ENCODE assay signal across 10 cellular contexts in the genomic region with DNA sequence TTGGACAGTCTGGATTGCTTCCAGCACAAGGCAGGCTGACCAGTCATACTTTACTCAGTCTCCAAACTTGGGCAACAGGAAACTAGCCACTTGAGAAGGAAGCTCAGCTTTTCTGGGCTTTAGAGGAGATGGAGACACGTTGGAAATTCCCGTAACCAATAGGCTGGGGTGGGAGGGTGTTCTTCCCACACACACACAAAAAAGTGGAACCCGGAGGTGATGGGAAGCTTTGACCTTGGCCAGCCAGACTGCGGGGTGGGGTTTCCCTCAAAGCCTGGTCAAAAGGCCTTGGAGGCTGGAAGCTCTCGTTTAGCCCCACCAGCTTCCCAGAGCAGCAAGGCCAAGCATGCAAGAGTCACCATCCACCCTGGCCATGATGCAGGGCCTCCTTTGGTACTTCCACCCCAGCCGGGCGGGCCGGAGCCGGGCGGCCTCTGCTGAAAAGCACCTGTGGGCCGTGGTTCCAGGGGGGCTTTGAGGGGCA.
A peak's percentile ranks its signal among the peaks of the same experiment; 100 is the strongest.
DNase-seq lines count a peak whose midpoint lies in the region; ATAC-seq and TF ChIP-seq lines count a peak whose summit lies in the region.
"Had no signal": no experiment of that assay in that cellular context is flagged by ENCODE, and none has a peak within 500 bp of the region (broad histone marks: within the 10 kb centered on the region; RNA-seq: fewer than 3 reads in every experiment).

No MANE protein-coding gene starts in this region.

- H3K27ac ChIP-seq in esophagus muscularis mucosa (replicated peaks in 1 of 4) (peak overlapping the region; percentile 69 to 88 (median 82)), urinary bladder (ENCODE audit: low read depth) (peak overlapping the region; percentile 12)

- TF ChIP-seq POLR2A in esophagus muscularis mucosa (IDR thresholded peaks at IDR 0.05; ENCODE audit: low read depth): no peak

- 82% methylated on average over 11 of the region's 11 CpGs for WGBS in esophagus muscularis mucosa
- WGBS in urinary bladder: 80% methylated on average over 11 of the region's 11 CpGs

- intact Hi-C loops in esophagus muscularis mucosa (cut with DNase I): no loop called here
- intact Hi-C loops in mucosa of descending colon (cut with DNase I, micrococcal nuclease): no loop called here

- H3K9ac ChIP-seq in adipocyte (ENCODE audit: low read length): no peak overlapping the region

- TF ChIP-seq EP300 in esophagus muscularis mucosa (IDR thresholded peaks at IDR 0.05): peak; percentile 36

- no peaks in the 10 kb centered on the region for H3K4me1 ChIP-seq in adipocyte (ENCODE audit: control insufficient read depth, insufficient read depth, low read length)
- peaks cover 24 to 37% (median 29%) of the 10 kb centered on the region in 4 donors for H3K4me1 ChIP-seq in esophagus muscularis mucosa
- H3K4me1 ChIP-seq in mucosa of descending colon (ENCODE audit: low read depth): no peaks in the 10 kb centered on the region
- no peaks in the 10 kb centered on the region for H3K4me1 ChIP-seq in urinary bladder (ENCODE audit: insufficient read depth)

- H3K9me3 ChIP-seq in adipocyte (ENCODE audit: control insufficient read depth, low read length) (no peaks in the 10 kb centered on the region), esophagus muscularis mucosa (no peaks in the 10 kb centered on the region), mucosa of descending colon (no peaks in the 10 kb centered on the region)

- H3K4me3 ChIP-seq in adipocyte (ENCODE audit: low read length): no peak overlapping the region
- no peak overlapping the region for H3K4me3 ChIP-seq in esophagus muscularis mucosa
- H3K4me3 ChIP-seq in mucosa of descending colon: no peak overlapping the region
- no peak overlapping the region for H3K4me3 ChIP-seq in urinary bladder (ENCODE audit: low read depth, low read length)

- no peak for TF ChIP-seq CTCF in esophagus muscularis mucosa (IDR thresholded peaks at IDR 0.05)
- no peak for TF ChIP-seq CTCF in mucosa of descending colon (IDR thresholded peaks at IDR 0.05)

- peaks cover 17% of the 10 kb centered on the region for H3K36me3 ChIP-seq in adipocyte (ENCODE audit: control insufficient read depth, insufficient read depth, low read length, severe bottlenecking)
- peaks cover 0 to 25% (median 16%) of the 10 kb centered on the region in 4 donors for H3K36me3 ChIP-seq in esophagus muscularis mucosa
- H3K36me3 ChIP-seq in mucosa of descending colon (ENCODE audit: low read depth): no peaks in the 10 kb centered on the region
- no peaks in the 10 kb centered on the region for H3K36me3 ChIP-seq in urinary bladder (ENCODE audit: insufficient read depth)

- H3K27me3 ChIP-seq in adipocyte (replicated peaks; ENCODE audit: control insufficient read depth, insufficient read depth, low read length) (no peaks in the 10 kb centered on the region), esophagus muscularis mucosa (no peaks in the 10 kb centered on the region)

- ATAC-seq in mucosa of descending colon (peak; percentile 14), HG03571 (IDR thresholded peaks at IDR 0.05; ENCODE audit: unreplicated experiment) (no peak)

- DNase-seq in adipocyte (ENCODE audit: low read depth) (peak; percentile 39), esophagus muscularis mucosa (ENCODE audit: extremely low spot score) (peak; percentile 39), mucosa of descending colon (no peak), NCI-H2227 treated with DMSO at 0.1 percent for 48 hours (lab: John Stamatoyannopoulos, UW) (no peak), pons (ENCODE audit: low spot score) (no peak)
- DNase-seq: effector CD4-positive, alpha-beta T cell; stimulated activated CD4-positive, alpha-beta T cell treated with anti-CD3 and anti-CD28 coated beads, Interleukin-12 subunit alpha, Interleukin-12 subunit beta, amount 100 ng/mL, for 4 hours; stimulated activated naive CD4-positive, alpha-beta T cell treated with Interleukin-2 at 50 U/mL for 16 hours had no signal

Comparison
In these comparisons a context has a peak if more than half of its experiments do, and no peak if none do; other contexts are left out.
1. DNase-seq: peak in adipocyte (single experiment) and esophagus muscularis mucosa (single experiment); none in mucosa of descending colon (0 of 3), NCI-H2227 treated with DMSO at 0.1 percent for 48 hours (single experiment) and pons (single experiment).